14 cellular contexts compared by ENCODE assay signal in genomic region chr1:212231372-212231771, GRCh38. TPM values are rescaled to one million over a fixed set of nuclear protein-coding genes. Genes with fewer than 3 reads are reported as not detected.
DNase-seq lines count a peak whose midpoint lies in the region; ATAC-seq and TF ChIP-seq lines count a peak whose summit lies in the region.
"Had no signal": no experiment of that assay in that cellular context is flagged by ENCODE, and none has a peak within 500 bp of the region (broad histone marks: within the 10 kb centered on the region; RNA-seq: fewer than 3 reads in every experiment).

No MANE protein-coding gene starts in this region.

- no peaks in the 10 kb centered on the region for H3K27me3 Mint-ChIP-seq in natural killer cell (ENCODE audit: low read depth in 2 of 2)

- no peaks in the 10 kb centered on the region for H3K36me3 Mint-ChIP-seq in natural killer cell
- H3K36me3 Mint-ChIP-seq: CD8-positive, alpha-beta T cell had no signal

- H3K14ac ChIP-seq in IMR-90 (replicated peaks; ENCODE audit: low read depth, low read length) = no peak overlapping the region

- H3K4ac ChIP-seq in IMR-90 (ENCODE audit: low read depth, low read length) = no peak overlapping the region

- no peak overlapping the region for H2BK120ac ChIP-seq in IMR-90 (ENCODE audit: low read depth, low read length)

- CTCF ChIA-PET in IMR-90 (lab: Yijun Ruan, JAX) = no interaction called here

- H4K5ac ChIP-seq in IMR-90 (ENCODE audit: low read depth, low read length) = no peak overlapping the region

- no peaks in the 10 kb centered on the region for H3K27me3 ChIP-seq in DND-41 (ENCODE audit: insufficient read depth, low read length, poor library complexity)
- H3K27me3 ChIP-seq in IMR-90 (ENCODE audit: control insufficient read depth, insufficient read depth, low read length) = no peaks in the 10 kb centered on the region; the same call in 1 of the 2 replicates
- no peaks in the 10 kb centered on the region for H3K27me3 ChIP-seq in body of pancreas
- H3K27me3 ChIP-seq: BE2C had no signal

- H2BK20ac ChIP-seq in IMR-90 (ENCODE audit: low read depth, low read length) = no peak overlapping the region

- intact Hi-C loops in IMR-90 (cut with micrococcal nuclease) = no loop called here
- intact Hi-C loops in body of pancreas (cut with DNase I) = no loop called here
- intact Hi-C loops in natural killer cell (cut with micrococcal nuclease) = no loop called here

- H2AFZ ChIP-seq in DND-41 (ENCODE audit: low read depth, low read length) (no peak overlapping the region), IMR-90 (replicated peaks; ENCODE audit: low read length, poor library complexity) (no peak overlapping the region)

- H3K4me2 ChIP-seq in DND-41 (ENCODE audit: insufficient read depth, low read length) (no peak overlapping the region), IMR-90 (ENCODE audit: low read depth, low read length) (no peak overlapping the region)

- no peaks in the 10 kb centered on the region for H3K79me1 ChIP-seq in IMR-90 (ENCODE audit: low read depth in 1 of 2, low read length in 2 of 2)

- TF ChIP-seq POLR2A in IMR-90 (IDR thresholded peaks at IDR 0.05; ENCODE audit: low read depth, low read length) (no peak), body of pancreas (IDR thresholded peaks at IDR 0.05) (no peak)

- no peak overlapping the region for H2AK5ac ChIP-seq in IMR-90 (ENCODE audit: low read depth, low read length)

- DNase-seq in DND-41 (no peak), IMR-90 (no peak), body of pancreas (peak in 3 of 4 donors; percentile 30 to 47 (median 32)), natural killer cell (peak; percentile 25), OCI-M2 (lab: John Stamatoyannopoulos, UW; ENCODE audit: unreplicated experiment) (no peak)
- no peak for DNase-seq in activated CD4-positive, alpha-beta T cell treated with anti-CD3 and anti-CD28 coated beads for 4 hours
- DNase-seq: BE2C; CD8-positive, alpha-beta T cell; COR-L47; DMS153; GF-D8 had no signal

- H3K4me1 Mint-ChIP-seq in natural killer cell = peaks cover 62 to 68% of the 10 kb centered on the region in 2 donors

- H3K27ac ChIP-seq in DND-41 (ENCODE audit: low read length) (no peak overlapping the region), IMR-90 (ENCODE audit: insufficient read depth, low read length) (no peak overlapping the region), body of pancreas (peak overlapping the region in 3 of 4 donors; percentile 7 to 32 (median 25))
- H3K27ac ChIP-seq: C4-2B had no signal

- H3K4me3 ChIP-seq in DND-41 (ENCODE audit: low read depth in 1 of 2, low read length in 2 of 2) (no peak overlapping the region), IMR-90 (ENCODE audit: insufficient read depth, low read depth, low read length) (no peak overlapping the region), body of pancreas (no peak overlapping the region)

- peaks cover 5% of the 10 kb centered on the region for H3K9me1 ChIP-seq in IMR-90 (ENCODE audit: insufficient read depth, low read length)

- H3K27ac Mint-ChIP-seq in natural killer cell = peak overlapping the region; percentile 85 to 86
- H3K27ac Mint-ChIP-seq: CD8-positive, alpha-beta T cell had no signal

- BruUV-seq in IMR-90 (replicated peaks; lab: Mats Ljungman, UMichigan) = no TSS peak

- H3K56ac ChIP-seq in IMR-90 (ENCODE audit: extremely low read depth, insufficient read depth, low read length) = no peak overlapping the region

- peak overlapping the region; percentile 58 for H3K4me3 Mint-ChIP-seq in natural killer cell
- H3K4me3 Mint-ChIP-seq: CD8-positive, alpha-beta T cell had no signal

- H4K20me1 ChIP-seq in DND-41 (ENCODE audit: insufficient read depth, low read length) (no peaks in the 10 kb centered on the region), IMR-90 (ENCODE audit: insufficient read depth, low read length) (no peaks in the 10 kb centered on the region)

- H3K4me1 ChIP-seq in DND-41 (ENCODE audit: insufficient read depth, low read length) (no peaks in the 10 kb centered on the region), IMR-90 (ENCODE audit: control insufficient read depth, insufficient read depth, low read length) (peaks cover 6% of the 10 kb centered on the region), body of pancreas (peaks cover 66% of the 10 kb centered on the region)

- TF ChIP-seq RAD21 in IMR-90 (IDR thresholded peaks at IDR 0.05; ENCODE audit: low read length) = no peak

- peak; percentile 61; the same call in 2 of the 3 replicates for ATAC-seq in DND-41 (ENCODE audit: insufficient read depth, low read depth)
- no peak for ATAC-seq in IMR-90 (ENCODE audit: low read depth)
- ATAC-seq in body of pancreas = peak; percentile 25
- ATAC-seq in natural killer cell = peak; percentile 75 to 92 (median 90)
- ATAC-seq in HG03432 (IDR thresholded peaks at IDR 0.05; ENCODE audit: unreplicated experiment) = no peak
- ATAC-seq: CD8-positive, alpha-beta T cell; HCT116 had no signal

- no peaks in the 10 kb centered on the region for H3K9me3 Mint-ChIP-seq in natural killer cell
- H3K9me3 Mint-ChIP-seq: CD8-positive, alpha-beta T cell had no signal

- H4K8ac ChIP-seq in IMR-90 (ENCODE audit: low read depth in 2 of 2, low read length in 2 of 2) = no peak overlapping the region

- H3K79me2 ChIP-seq in DND-41 (ENCODE audit: insufficient read depth, low read length) = no peaks in the 10 kb centered on the region

- H3K9me3 ChIP-seq in DND-41 (ENCODE audit: insufficient read depth, low read length, severe bottlenecking) (peaks cover 2% of the 10 kb centered on the region), IMR-90 (ENCODE audit: control insufficient read depth, insufficient read depth, low read length) (no peaks in the 10 kb centered on the region), body of pancreas (no peaks in the 10 kb centered on the region)
- H3K9me3 ChIP-seq: BE2C had no signal

- H2BK15ac ChIP-seq in IMR-90 (ENCODE audit: low read depth, low read length) = 0 out of 3 replicates have a peak overlapping the region, but pooled peaks have one; percentile 61

- no peak overlapping the region for H2BK5ac ChIP-seq in IMR-90 (ENCODE audit: low read depth, low read length, poor library complexity, severe bottlenecking)

- dilution Hi-C loops in IMR-90 (cut with HindIII; ENCODE audit: low sequenced_read_pairs, unreplicated experiment) = no loop called here

- H2AK9ac ChIP-seq in IMR-90 (replicated peaks; ENCODE audit: low read depth, low read length, poor library complexity) = no peak overlapping the region

- H3K18ac ChIP-seq in IMR-90 (ENCODE audit: low read depth, low read length) = no peak overlapping the region

- WGBS in IMR-90 (ENCODE audit: extremely low coverage in 2 of 2, insufficient read length in 1 of 2), 2 experiments = no CpG with 5 or more reads among the region's 1 CpG
- 55 to 58% methylated on average over 1 of the region's 1 CpG for WGBS in body of pancreas, 2 donors

- H3K9ac ChIP-seq in DND-41 (ENCODE audit: low read depth, low read length) (no peak overlapping the region), IMR-90 (ENCODE audit: low read depth, low read length) (no peak overlapping the region)

- TF ChIP-seq CTCF in DND-41 (IDR thresholded peaks at IDR 0.05; ENCODE audit: borderline replicate concordance, extremely low read depth, low read length, poor library complexity, severe bottlenecking) (no peak), IMR-90 (conservative IDR thresholded peaks at IDR 0.05; ENCODE audit: low read depth, low read length) (no peak), body of pancreas (IDR thresholded peaks at IDR 0.05) (no peak), natural killer cell (IDR thresholded peaks at IDR 0.05) (no peak)

- no peak overlapping the region for H3K23ac ChIP-seq in IMR-90 (ENCODE audit: low read depth, low read length)

- in situ Hi-C loops in IMR-90 (cut with MboI; ENCODE audit: low sequenced_read_pairs) = no loop called here

- POLR2A ChIA-PET in IMR-90 (lab: Charles Lee; ENCODE audit: unreplicated experiment) = no interaction called here

- no peak overlapping the region for H4K91ac ChIP-seq in IMR-90 (ENCODE audit: insufficient read depth, low read depth, low read length)

- H3K36me3 ChIP-seq in DND-41 (ENCODE audit: insufficient read depth, low read length) = no peaks in the 10 kb centered on the region
- H3K36me3 ChIP-seq in IMR-90 (ENCODE audit: control insufficient read depth, insufficient read depth, low read length) = no peaks in the 10 kb centered on the region
- H3K36me3 ChIP-seq in body of pancreas (replicated peaks in 1 of 2; ENCODE audit: insufficient read depth in 1 of 2, low read depth in 2 of 2) = no peaks in the 10 kb centered on the region
- H3K36me3 ChIP-seq: BE2C had no signal

TF ChIP-seq in IMR-90, 13 proteins besides CTCF, POLR2A, EP300 and RAD21 (continues in another document):
- TF ChIP-seq, protein P1, sequence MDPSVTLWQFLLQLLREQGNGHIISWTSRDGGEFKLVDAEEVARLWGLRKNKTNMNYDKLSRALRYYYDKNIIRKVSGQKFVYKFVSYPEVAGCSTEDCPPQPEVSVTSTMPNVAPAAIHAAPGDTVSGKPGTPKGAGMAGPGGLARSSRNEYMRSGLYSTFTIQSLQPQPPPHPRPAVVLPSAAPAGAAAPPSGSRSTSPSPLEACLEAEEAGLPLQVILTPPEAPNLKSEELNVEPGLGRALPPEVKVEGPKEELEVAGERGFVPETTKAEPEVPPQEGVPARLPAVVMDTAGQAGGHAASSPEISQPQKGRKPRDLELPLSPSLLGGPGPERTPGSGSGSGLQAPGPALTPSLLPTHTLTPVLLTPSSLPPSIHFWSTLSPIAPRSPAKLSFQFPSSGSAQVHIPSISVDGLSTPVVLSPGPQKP (IDR thresholded peaks at IDR 0.05; ENCODE audit: borderline replicate concordance, low read depth, low read length) = no peak
- TF ChIP-seq BHLHE40 (IDR thresholded peaks at IDR 0.05; ENCODE audit: low read depth, low read length) (no peak), FOS (IDR thresholded peaks at IDR 0.05; ENCODE audit: low read depth, low read length) (no peak), USF2 (IDR thresholded peaks at IDR 0.05; ENCODE audit: low read depth, low read length) (no peak), SMC3 (IDR thresholded peaks at IDR 0.05; ENCODE audit: low read depth, low read length) (no peak), CEBPB (IDR thresholded peaks at IDR 0.05; ENCODE audit: low read depth, low read length) (no peak), RFX5 (IDR thresholded peaks at IDR 0.05; ENCODE audit: low read depth, low read length) (no peak), MAZ (IDR thresholded peaks at IDR 0.05; ENCODE audit: borderline replicate concordance, low read depth, low read length) (no peak)

RNA-seq across cellular contexts. Expression of gene PPP2R5A, which starts 53.8 kb away (rescaled TPM):
- total RNA-seq in IMR-90 (2012; rRNA removed) (8.4 and 15.3 TPM in 2 replicates), body of pancreas (10 to 100 TPM; 30.3 to 32.7 TPM), natural killer cell (10 to 100 TPM; 74.0 to 99.8 (median 86.4) TPM)
- polyA plus RNA-seq in IMR-90 (2012; rRNA removed) = 10.3 and 12.6 TPM in 2 replicates
- polyA plus RNA-seq in IMR-90 (2012; cell fraction: cytosol; rRNA removed) = 4.8 and 4.9 TPM in 2 replicates
- 3.6 and 11.5 TPM in 2 replicates for polyA plus RNA-seq in IMR-90 (2012; cell fraction: nucleus; rRNA removed; ENCODE audit: low replicate concordance)

Comparison
In these comparisons a context has a peak if more than half of its experiments do, and no peak if none do; other contexts are left out.
1. ATAC-seq: peak in DND-41 (single experiment), body of pancreas (single experiment) and natural killer cell (3 of 3); none in IMR-90 (single experiment) and HG03432 (single experiment).
2. DNase-seq: peak in body of pancreas (3 of 4) and natural killer cell (single experiment); none in DND-41 (single experiment), IMR-90 (single experiment), OCI-M2 (single experiment) and activated CD4-positive, alpha-beta T cell treated with anti-CD3 and anti-CD28 coated beads for 4 hours (0 of 2).
3. H3K27ac ChIP-seq: peak in body of pancreas (3 of 4); none in DND-41 (single experiment) and IMR-90 (single experiment).